ENCODE assay signal across 1 cellular context in the genomic region with DNA sequence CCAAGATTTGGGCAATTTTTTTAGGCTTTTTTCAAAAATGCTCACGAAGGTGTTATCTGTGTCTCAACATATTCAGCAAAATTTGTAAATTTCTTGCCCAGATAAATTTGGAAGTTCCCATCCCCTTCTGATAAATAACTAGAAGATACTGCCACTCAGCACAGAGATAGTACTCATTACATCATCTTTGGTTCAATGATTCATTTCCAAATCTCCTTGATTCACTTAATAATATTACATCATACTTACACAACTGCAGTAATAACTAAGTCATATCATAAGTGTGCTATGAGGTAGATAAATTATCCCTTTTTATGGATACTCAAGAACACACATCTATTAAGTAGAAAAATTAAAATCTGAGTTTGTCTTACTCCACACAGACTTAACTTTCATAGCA.
TF ChIP-seq lines count a peak whose summit lies in the region.

No MANE protein-coding gene starts in this region.

TF ChIP-seq in K562, 482 proteins besides CTCF, POLR2A, EP300 and RAD21 (continued from another document):
- TF ChIP-seq, protein P1, sequence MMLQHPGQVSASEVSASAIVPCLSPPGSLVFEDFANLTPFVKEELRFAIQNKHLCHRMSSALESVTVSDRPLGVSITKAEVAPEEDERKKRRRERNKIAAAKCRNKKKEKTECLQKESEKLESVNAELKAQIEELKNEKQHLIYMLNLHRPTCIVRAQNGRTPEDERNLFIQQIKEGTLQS (IDR thresholded peaks at IDR 0.05): peak; percentile 69
- TF ChIP-seq, protein P1 (CRISPR knock-in tag; conservative IDR thresholded peaks at IDR 0.05): no peak
- no peak for TF ChIP-seq MCM7 (IDR thresholded peaks at IDR 0.05)
- TF ChIP-seq CEBPG (CRISPR knock-in tag; IDR thresholded peaks at IDR 0.05): no peak
- TF ChIP-seq CEBPG (tag; conservative IDR thresholded peaks at IDR 0.05 in 1 of 2, IDR thresholded peaks at IDR 0.05 in 1 of 2): peak; percentile 77
- no peak for TF ChIP-seq MBD2 (IDR thresholded peaks at IDR 0.05; ENCODE audit: borderline replicate concordance, low read depth)
- TF ChIP-seq ZNF354B (CRISPR knock-in tag; IDR thresholded peaks at IDR 0.05): no peak
- no peak for TF ChIP-seq ETV5 (CRISPR knock-in tag; IDR thresholded peaks at IDR 0.05; ENCODE audit: low read depth)
- no peak for TF ChIP-seq ZNF766 (CRISPR knock-in tag; conservative IDR thresholded peaks at IDR 0.05)
- TF ChIP-seq, protein P2, sequence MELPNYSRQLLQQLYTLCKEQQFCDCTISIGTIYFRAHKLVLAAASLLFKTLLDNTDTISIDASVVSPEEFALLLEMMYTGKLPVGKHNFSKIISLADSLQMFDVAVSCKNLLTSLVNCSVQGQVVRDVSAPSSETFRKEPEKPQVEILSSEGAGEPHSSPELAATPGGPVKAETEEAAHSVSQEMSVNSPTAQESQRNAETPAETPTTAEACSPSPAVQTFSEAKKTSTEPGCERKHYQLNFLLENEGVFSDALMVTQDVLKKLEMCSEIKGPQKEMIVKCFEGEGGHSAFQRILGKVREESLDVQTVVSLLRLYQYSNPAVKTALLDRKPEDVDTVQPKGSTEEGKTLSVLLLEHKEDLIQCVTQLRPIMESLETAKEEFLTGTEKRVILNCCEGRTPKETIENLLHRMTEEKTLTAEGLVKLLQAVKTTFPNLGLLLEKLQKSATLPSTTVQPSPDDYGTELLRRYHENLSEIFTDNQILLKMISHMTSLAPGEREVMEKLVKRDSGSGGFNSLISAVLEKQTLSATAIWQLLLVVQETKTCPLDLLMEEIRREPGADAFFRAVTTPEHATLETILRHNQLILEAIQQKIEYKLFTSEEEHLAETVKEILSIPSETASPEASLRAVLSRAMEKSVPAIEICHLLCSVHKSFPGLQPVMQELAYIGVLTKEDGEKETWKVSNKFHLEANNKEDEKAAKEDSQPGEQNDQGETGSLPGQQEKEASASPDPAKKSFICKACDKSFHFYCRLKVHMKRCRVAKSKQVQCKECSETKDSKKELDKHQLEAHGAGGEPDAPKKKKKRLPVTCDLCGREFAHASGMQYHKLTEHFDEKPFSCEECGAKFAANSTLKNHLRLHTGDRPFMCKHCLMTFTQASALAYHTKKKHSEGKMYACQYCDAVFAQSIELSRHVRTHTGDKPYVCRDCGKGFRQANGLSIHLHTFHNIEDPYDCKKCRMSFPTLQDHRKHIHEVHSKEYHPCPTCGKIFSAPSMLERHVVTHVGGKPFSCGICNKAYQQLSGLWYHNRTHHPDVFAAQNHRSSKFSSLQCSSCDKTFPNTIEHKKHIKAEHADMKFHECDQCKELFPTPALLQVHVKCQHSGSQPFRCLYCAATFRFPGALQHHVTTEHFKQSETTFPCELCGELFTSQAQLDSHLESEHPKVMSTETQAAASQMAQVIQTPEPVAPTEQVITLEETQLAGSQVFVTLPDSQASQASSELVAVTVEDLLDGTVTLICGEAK (IDR thresholded peaks at IDR 0.05): no peak
- TF ChIP-seq, protein P2 (CRISPR knock-in tag; IDR thresholded peaks at IDR 0.05): no peak
- no peak for TF ChIP-seq PHF21A (IDR thresholded peaks at IDR 0.05; ENCODE audit: borderline replicate concordance, low read depth)
